In the genomic region with DNA sequence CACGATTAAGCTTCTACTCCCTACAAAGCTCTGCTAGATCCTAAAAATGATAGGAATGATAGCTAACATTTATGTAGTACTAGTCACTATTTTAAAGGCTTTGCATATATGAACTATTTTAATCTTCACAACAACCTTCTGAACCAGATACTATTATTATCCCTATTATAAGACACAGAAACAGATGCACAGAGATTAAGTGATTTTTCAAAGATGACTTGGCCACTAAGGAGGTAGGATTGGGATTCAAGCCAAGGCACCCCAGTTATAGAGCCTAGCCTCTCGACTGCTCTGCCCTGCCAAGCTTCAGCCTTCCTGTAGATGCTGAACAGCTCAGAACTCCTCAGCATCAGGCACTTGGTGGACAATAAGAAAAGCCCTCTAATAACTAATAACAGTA, we compare ENCODE assay signal across 24 cellular contexts.
DNase-seq lines count a peak whose midpoint lies in the region; ATAC-seq and TF ChIP-seq lines count a peak whose summit lies in the region.
"Had no signal": no experiment of that assay in that cellular context is flagged by ENCODE, and none has a peak within 500 bp of the region (broad histone marks: within the 10 kb centered on the region; RNA-seq: fewer than 3 reads in every experiment).

No MANE protein-coding gene starts in this region.

- no peak overlapping the region for H2BK5ac ChIP-seq in mesenchymal stem cell (ENCODE audit: low read depth, low read length, poor library complexity, severe bottlenecking)

- no peaks in the 10 kb centered on the region for H3K9me3 ChIP-seq in OCI-LY1 (ENCODE audit: low read length)
- no peaks in the 10 kb centered on the region for H3K9me3 ChIP-seq in osteoblast (ENCODE audit: low read depth, low read length)
- H3K9me3 ChIP-seq in mesenchymal stem cell (ENCODE audit: control insufficient read depth, low read length), result no peaks in the 10 kb centered on the region

- no peak overlapping the region for H3K4ac ChIP-seq in mesenchymal stem cell (ENCODE audit: low read depth in 1 of 2, low read length in 2 of 2)

- H3K4me1 ChIP-seq in OCI-LY1 (ENCODE audit: insufficient read depth, low read length, severe bottlenecking) (peaks cover 12% of the 10 kb centered on the region), osteoblast (ENCODE audit: insufficient read depth, low read length) (peaks cover 41% of the 10 kb centered on the region), mesenchymal stem cell (ENCODE audit: control insufficient read depth, insufficient read depth, low read depth, low read length) (no peaks in the 10 kb centered on the region)

- no peak overlapping the region for H4K91ac ChIP-seq in mesenchymal stem cell (ENCODE audit: low read length)

- POLR2A ChIA-PET in activated CD4-positive, alpha-beta memory T cell treated with anti-CD3 and anti-CD28 coated beads for 36 hours (lab: Charles Lee), result no interaction called here
- POLR2A ChIA-PET in activated CD4-positive, alpha-beta memory T cell treated with anti-CD3 and anti-CD28 coated beads, Interleukin-2, amount 10 ng/mL, durations not matched to agents 7 days and 5 days (lab: Charles Lee), result no interaction called here
- POLR2A ChIA-PET in WTC11 (lab: Charles Lee), result no interaction called here

- H2AFZ ChIP-seq in OCI-LY1 (ENCODE audit: low read length), result peak overlapping the region; percentile 87
- H2AFZ ChIP-seq in osteoblast (ENCODE audit: low read length), result no peak overlapping the region
- no peak overlapping the region for H2AFZ ChIP-seq in mesenchymal stem cell (ENCODE audit: low read depth, low read length)
- H2AFZ ChIP-seq: GM23338 had no signal

- H2BK15ac ChIP-seq in mesenchymal stem cell (ENCODE audit: low read depth, poor library complexity, severe bottlenecking), result no peak overlapping the region

- CTCF ChIA-PET in activated CD4-positive, alpha-beta memory T cell treated with anti-CD3 and anti-CD28 coated beads for 36 hours (lab: Charles Lee), result no interaction called here
- CTCF ChIA-PET in activated CD4-positive, alpha-beta memory T cell treated with anti-CD3 and anti-CD28 coated beads, Interleukin-2, amount 10 ng/mL, durations not matched to agents 7 days and 5 days (lab: Charles Lee), result no interaction called here
- CTCF ChIA-PET in WTC11 (lab: Charles Lee), result no interaction called here

- no peaks in the 10 kb centered on the region for H3K36me3 ChIP-seq in OCI-LY1 (ENCODE audit: insufficient read depth, low read length)
- H3K36me3 ChIP-seq in osteoblast (ENCODE audit: insufficient read depth, low read length), result no peaks in the 10 kb centered on the region
- H3K36me3 ChIP-seq in mesenchymal stem cell (ENCODE audit: control insufficient read depth in 1 of 2, insufficient read depth in 2 of 2, low read depth in 1 of 2, low read length in 2 of 2), result no peaks in the 10 kb centered on the region

- no peak overlapping the region for H2AK5ac ChIP-seq in mesenchymal stem cell (ENCODE audit: low read length, severe bottlenecking)

- no peaks in the 10 kb centered on the region for H3K27me3 Mint-ChIP-seq in activated CD4-positive, alpha-beta memory T cell treated with anti-CD3 and anti-CD28 coated beads for 36 hours
- no peaks in the 10 kb centered on the region for H3K27me3 Mint-ChIP-seq in activated CD4-positive, alpha-beta memory T cell treated with anti-CD3 and anti-CD28 coated beads, Interleukin-2, amount 10 ng/mL, durations not matched to agents 7 days and 5 days
- no peaks in the 10 kb centered on the region for H3K27me3 Mint-ChIP-seq in WTC11 (ENCODE audit: low read depth)

- peaks cover 36% of the 10 kb centered on the region for H3K4me1 Mint-ChIP-seq in activated CD4-positive, alpha-beta memory T cell treated with anti-CD3 and anti-CD28 coated beads for 36 hours (ENCODE audit: low read depth)
- peaks cover 32% of the 10 kb centered on the region for H3K4me1 Mint-ChIP-seq in activated CD4-positive, alpha-beta memory T cell treated with anti-CD3 and anti-CD28 coated beads, Interleukin-2, amount 10 ng/mL, durations not matched to agents 7 days and 5 days
- H3K4me1 Mint-ChIP-seq in WTC11, result 0 out of 2 replicates have a peak, but pooled peaks cover 3% of the 10 kb centered on the region
- H3K4me1 Mint-ChIP-seq: GM23338 had no signal

- H3F3A ChIP-seq in OCI-LY1 (ENCODE audit: insufficient read depth, low read length), result no peaks in the 10 kb centered on the region

- no peaks in the 10 kb centered on the region for H3K36me3 Mint-ChIP-seq in activated CD4-positive, alpha-beta memory T cell treated with anti-CD3 and anti-CD28 coated beads for 36 hours
- peaks cover 4% of the 10 kb centered on the region for H3K36me3 Mint-ChIP-seq in activated CD4-positive, alpha-beta memory T cell treated with anti-CD3 and anti-CD28 coated beads, Interleukin-2, amount 10 ng/mL, durations not matched to agents 7 days and 5 days (ENCODE audit: low read depth)
- H3K36me3 Mint-ChIP-seq in WTC11, result 0 out of 2 replicates have a peak, but pooled peaks cover 2% of the 10 kb centered on the region
- H3K36me3 Mint-ChIP-seq: CD8-positive, alpha-beta T cell had no signal

- no peak overlapping the region for H3K4me2 ChIP-seq in OCI-LY1 (ENCODE audit: low read length)
- H3K4me2 ChIP-seq in osteoblast (ENCODE audit: insufficient read depth, low read length), result no peak overlapping the region
- no peak overlapping the region for H3K4me2 ChIP-seq in mesenchymal stem cell (ENCODE audit: low read length, poor library complexity, severe bottlenecking)
- H3K4me2 ChIP-seq: GM23338 had no signal

- no peak for DNase-seq in activated CD4-positive, alpha-beta memory T cell treated with anti-CD3 and anti-CD28 coated beads for 36 hours
- DNase-seq in activated CD4-positive, alpha-beta memory T cell treated with anti-CD3 and anti-CD28 coated beads, Interleukin-2, amount 10 ng/mL, durations not matched to agents 7 days and 5 days, result no peak
- peak; percentile 59 for DNase-seq in EL
- DNase-seq in osteoblast (ENCODE audit: insufficient read length, low spot score, missing footprints), result no peak
- no peak for DNase-seq in WTC11 (ENCODE audit: low spot score)
- DNase-seq in mesenchymal stem cell, result no peak
- DNase-seq: 8988T; AML-193; C1 segment of cervical spinal cord; Calu3; CD8-positive, alpha-beta T cell; DMS53; HCEC 1CT; Karpas-422; MM.1S; NCI-H1048; NCI-H1417 treated with DMSO at 0.1 percent for 48 hours; NCI-H187; NCI-H446 treated with DMSO at 0.1 percent for 48 hours; NCI-H526 treated with DMSO at 0.1 percent for 48 hours; Right ventricle myocardium superior had no signal

- no peaks in the 10 kb centered on the region for H3K79me1 ChIP-seq in mesenchymal stem cell (replicated peaks; ENCODE audit: low read length, poor library complexity, severe bottlenecking)

- no peak overlapping the region for H3K4me3 ChIP-seq in OCI-LY1 (ENCODE audit: low read depth, low read length, poor library complexity, severe bottlenecking)
- H3K4me3 ChIP-seq in osteoblast (ENCODE audit: insufficient read depth, low read length), result no peak overlapping the region
- no peak overlapping the region for H3K4me3 ChIP-seq in mesenchymal stem cell (ENCODE audit: insufficient read depth in 1 of 2, low read depth in 1 of 2, low read length in 2 of 2)
- H3K4me3 ChIP-seq: GM23338 had no signal

- WGBS in mesenchymal stem cell, result 83% methylated on average over 1 of the region's 2 CpGs

- ATAC-seq in WTC11 (no peak), GM21619 (IDR thresholded peaks at IDR 0.05; ENCODE audit: unreplicated experiment) (no peak)
- ATAC-seq: CD8-positive, alpha-beta T cell; GM23338 had no signal

- H3K27ac Mint-ChIP-seq in activated CD4-positive, alpha-beta memory T cell treated with anti-CD3 and anti-CD28 coated beads for 36 hours, result peak overlapping the region; percentile 85
- no peak overlapping the region for H3K27ac Mint-ChIP-seq in activated CD4-positive, alpha-beta memory T cell treated with anti-CD3 and anti-CD28 coated beads, Interleukin-2, amount 10 ng/mL, durations not matched to agents 7 days and 5 days
- H3K27ac Mint-ChIP-seq in WTC11, result no peak overlapping the region
- H3K27ac Mint-ChIP-seq: CD8-positive, alpha-beta T cell; GM23338 had no signal

- H3K18ac ChIP-seq in mesenchymal stem cell (ENCODE audit: low read depth in 1 of 2, low read length in 2 of 2), result no peak overlapping the region

- TF ChIP-seq CTCF in OCI-LY1 (IDR thresholded peaks at IDR 0.05; ENCODE audit: low read length) (no peak), osteoblast (IDR thresholded peaks at IDR 0.05; ENCODE audit: extremely low read depth, low read depth, low read length) (no peak), WTC11 (IDR thresholded peaks at IDR 0.05) (no peak)

- H3K27ac ChIP-seq in OCI-LY1 (ENCODE audit: low read depth, low read length, poor library complexity, severe bottlenecking) (no peak overlapping the region), osteoblast (ENCODE audit: low read depth, low read length) (peak overlapping the region; percentile 66), mesenchymal stem cell (ENCODE audit: low read length, poor library complexity, severe bottlenecking) (no peak overlapping the region)

- H3K79me2 ChIP-seq in OCI-LY1 (ENCODE audit: insufficient read depth, low read length) (no peaks in the 10 kb centered on the region), osteoblast (ENCODE audit: insufficient read depth, low read length) (no peaks in the 10 kb centered on the region)

- no peak overlapping the region for H3K14ac ChIP-seq in mesenchymal stem cell (ENCODE audit: low read length in 2 of 2)

- H4K20me1 ChIP-seq in OCI-LY1 (ENCODE audit: insufficient read depth, low read length) (no peaks in the 10 kb centered on the region), osteoblast (ENCODE audit: insufficient read depth, low read length) (no peaks in the 10 kb centered on the region)

- no peak overlapping the region for H3K4me3 Mint-ChIP-seq in activated CD4-positive, alpha-beta memory T cell treated with anti-CD3 and anti-CD28 coated beads for 36 hours
- no peak overlapping the region for H3K4me3 Mint-ChIP-seq in activated CD4-positive, alpha-beta memory T cell treated with anti-CD3 and anti-CD28 coated beads, Interleukin-2, amount 10 ng/mL, durations not matched to agents 7 days and 5 days
- no peak overlapping the region for H3K4me3 Mint-ChIP-seq in WTC11
- H3K4me3 Mint-ChIP-seq: CD8-positive, alpha-beta T cell; GM23338 had no signal

- no peak overlapping the region for H2BK120ac ChIP-seq in mesenchymal stem cell (ENCODE audit: low read depth, low read length)

- no peak overlapping the region for H3K23ac ChIP-seq in mesenchymal stem cell (ENCODE audit: low read length in 2 of 2)

- H4K8ac ChIP-seq in mesenchymal stem cell (ENCODE audit: low read length), result no peak overlapping the region

- no peak overlapping the region for H3K9ac ChIP-seq in OCI-LY1 (ENCODE audit: low read length)
- no peak overlapping the region for H3K9ac ChIP-seq in mesenchymal stem cell (ENCODE audit: low read length)

- no peaks in the 10 kb centered on the region for H3K27me3 ChIP-seq in OCI-LY1 (ENCODE audit: insufficient read depth, low read length)
- H3K27me3 ChIP-seq in osteoblast (ENCODE audit: insufficient read depth, low read length), result no peaks in the 10 kb centered on the region
- H3K27me3 ChIP-seq in mesenchymal stem cell (ENCODE audit: control insufficient read depth in 1 of 2, insufficient read depth in 1 of 2, low read length in 2 of 2), result no peaks in the 10 kb centered on the region

- no peaks in the 10 kb centered on the region for H3K9me3 Mint-ChIP-seq in activated CD4-positive, alpha-beta memory T cell treated with anti-CD3 and anti-CD28 coated beads for 36 hours
- peaks cover 4% of the 10 kb centered on the region for H3K9me3 Mint-ChIP-seq in activated CD4-positive, alpha-beta memory T cell treated with anti-CD3 and anti-CD28 coated beads, Interleukin-2, amount 10 ng/mL, durations not matched to agents 7 days and 5 days
- H3K9me3 Mint-ChIP-seq in WTC11, result peaks cover 9% of the 10 kb centered on the region; the same call in 1 of the 2 replicates
- H3K9me3 Mint-ChIP-seq: CD8-positive, alpha-beta T cell; GM23338 had no signal

- no peak overlapping the region for H2BK12ac ChIP-seq in mesenchymal stem cell (ENCODE audit: low read length in 2 of 2)

- intact Hi-C loops in activated CD4-positive, alpha-beta memory T cell treated with anti-CD3 and anti-CD28 coated beads for 36 hours (cut with micrococcal nuclease), result no loop called here

- H3K9me2 ChIP-seq in OCI-LY1 (ENCODE audit: low read depth, low read length), result no peaks in the 10 kb centered on the region
